Comparison of ENCODE assay signal across 8 cellular contexts in genomic region chr9:19184144-19184917, GRCh38. TPM values are rescaled to one million over a fixed set of nuclear protein-coding genes. Genes with fewer than 3 reads are reported as not detected.
DNase-seq lines count a peak whose midpoint lies in the region; ATAC-seq and TF ChIP-seq lines count a peak whose summit lies in the region.

No MANE protein-coding gene starts in this region.

- no peaks in the 10 kb centered on the region for H3K27me3 ChIP-seq in right lobe of liver

- H3K27me3 Mint-ChIP-seq in Calu3 (ENCODE audit: unreplicated experiment): no peaks in the 10 kb centered on the region
- no peaks in the 10 kb centered on the region for H3K27me3 Mint-ChIP-seq in activated CD4-positive, alpha-beta T cell treated with anti-CD3 and anti-CD28 coated beads for 36 hours

- no peak overlapping the region for H3K4me3 ChIP-seq in Jurkat, Clone E6-1 (ENCODE audit: low read length)
- H3K4me3 ChIP-seq in right lobe of liver: no peak overlapping the region

- H3K4me1 ChIP-seq in right lobe of liver: peaks cover 0 to 19% (median 0%) of the 10 kb centered on the region in 4 donors

- 30% methylated on average over 6 of the region's 7 CpGs for WGBS in right lobe of liver (ENCODE audit: insufficient coverage, low coverage, low lambda C conversion rate, missing lambda C conversion rate)

- peak overlapping the region; percentile 21 for H3K4me3 Mint-ChIP-seq in Calu3 (ENCODE audit: low read depth, unreplicated experiment)
- peak overlapping the region; percentile 56 for H3K4me3 Mint-ChIP-seq in activated CD4-positive, alpha-beta T cell treated with anti-CD3 and anti-CD28 coated beads for 36 hours

- peak overlapping the region; percentile 74 for H3K27ac ChIP-seq in cingulate gyrus (ENCODE audit: low read depth, low read length)
- peak overlapping the region; percentile 47 to 70 (median 57) for H3K27ac ChIP-seq in right lobe of liver

- intact Hi-C loops in Calu3 (cut with micrococcal nuclease; ENCODE audit: unreplicated experiment) (loop anchor here (5.0 to 10.0 kb wide), 2 partner anchors 48 to 270 kb away; partner anchors contain the start of gene DENND4C), right lobe of liver (cut with DNase I) (no loop called here)
- intact Hi-C loops in activated CD4-positive, alpha-beta T cell treated with anti-CD3 and anti-CD28 coated beads for 36 hours (cut with DNase I, micrococcal nuclease): loop anchor here (1.0 to 5.0 kb wide), 10 partner anchors 23 to 273 kb away; partner anchors contain the start of genes DENND4C (in 2 of the 2), PLIN2 (in 2 of the 2), RPS6 (in 2 of the 2) and HAUS6 (in 1 of the 2)

- ATAC-seq in GM21619 (IDR thresholded peaks at IDR 0.05; ENCODE audit: unreplicated experiment): peak; percentile 100
- peak; percentile 99 for ATAC-seq in activated CD4-positive, alpha-beta T cell treated with anti-CD3 and anti-CD28 coated beads for 36 hours
- peak; percentile 78 to 91 (median 88) for ATAC-seq in right lobe of liver

- H3K4me1 Mint-ChIP-seq in Calu3 (ENCODE audit: low read depth, unreplicated experiment): no peaks in the 10 kb centered on the region
- peaks cover 21% of the 10 kb centered on the region for H3K4me1 Mint-ChIP-seq in activated CD4-positive, alpha-beta T cell treated with anti-CD3 and anti-CD28 coated beads for 36 hours

- BruUV-seq in Calu3 (replicated peaks; lab: Mats Ljungman, UMichigan): no TSS peak

- CTCF ChIA-PET in Calu3 (lab: Charles Lee): interaction anchor here (0.7 to 1.5 kb wide), 4 partner anchors 13 to 99 kb away, joined by 3 to 4 read pairs (median 3); partner anchors contain the start of gene DENND4C
- CTCF ChIA-PET in activated CD4-positive, alpha-beta T cell treated with anti-CD3 and anti-CD28 coated beads for 36 hours (lab: Charles Lee): interaction anchor here (0.5 to 3.4 kb wide), 9 partner anchors 10 to 1470 kb away, joined by 3 to 14 read pairs (median 5); partner anchors contain the start of genes DENND4C and RRAGA

- DNase-seq in Calu3 (peak; percentile 63), right lobe of liver (peak in 2 of 3 donors; percentile 69 to 70), NCI-H345 treated with DMSO at 0.1 percent for 48 hours (lab: John Stamatoyannopoulos, UW; ENCODE audit: unreplicated experiment) (no peak)
- peak; percentile 46 for DNase-seq in Jurkat, Clone E6-1 (ENCODE audit: low read depth, low spot score)
- peak; percentile 91 for DNase-seq in activated CD4-positive, alpha-beta T cell treated with anti-CD3 and anti-CD28 coated beads for 36 hours
- DNase-seq in stimulated activated CD4-positive, alpha-beta T cell treated with anti-CD3 and anti-CD28 coated beads, Interleukin-4, amount 100 ng/mL, for 48 hours (ENCODE audit: low read depth in 2 of 2): peak; percentile 56 to 73

- no peaks in the 10 kb centered on the region for H3K9me3 Mint-ChIP-seq in Calu3 (ENCODE audit: low read depth, unreplicated experiment)
- H3K9me3 Mint-ChIP-seq in activated CD4-positive, alpha-beta T cell treated with anti-CD3 and anti-CD28 coated beads for 36 hours (ENCODE audit: low read depth): no peaks in the 10 kb centered on the region

- H3K36me3 ChIP-seq in right lobe of liver: no peaks in the 10 kb centered on the region

- no peaks in the 10 kb centered on the region for H3K9me3 ChIP-seq in right lobe of liver

- peak; percentile 16 for TF ChIP-seq POLR2A in right lobe of liver (IDR thresholded peaks at IDR 0.05)

- POLR2A ChIA-PET in activated CD4-positive, alpha-beta T cell treated with anti-CD3 and anti-CD28 coated beads for 36 hours (lab: Charles Lee): interaction anchor here (0.6 to 1.7 kb wide), 5 partner anchors 10 to 1846 kb away, joined by 3 to 13 read pairs (median 4); partner anchors contain the start of gene DENND4C

- no peaks in the 10 kb centered on the region for H3K36me3 Mint-ChIP-seq in Calu3 (ENCODE audit: insufficient read depth, unreplicated experiment)
- no peaks in the 10 kb centered on the region for H3K36me3 Mint-ChIP-seq in activated CD4-positive, alpha-beta T cell treated with anti-CD3 and anti-CD28 coated beads for 36 hours (ENCODE audit: low read depth)

- peak overlapping the region; percentile 86 for H3K27ac Mint-ChIP-seq in Calu3 (ENCODE audit: unreplicated experiment)
- peak overlapping the region; percentile 91 for H3K27ac Mint-ChIP-seq in activated CD4-positive, alpha-beta T cell treated with anti-CD3 and anti-CD28 coated beads for 36 hours

- no peak for TF ChIP-seq CTCF in Calu3 (IDR thresholded peaks at IDR 0.05; ENCODE audit: unreplicated experiment)
- TF ChIP-seq CTCF in right lobe of liver (IDR thresholded peaks at IDR 0.05): no peak

RNA-seq across cellular contexts. Expression of gene DENND4C, which starts 46.2 kb away (rescaled TPM):
- total RNA-seq in Calu3 (2022): 28.5 and 32.2 TPM in 2 replicates
- polyA plus RNA-seq in Jurkat, Clone E6-1 (2012; ENCODE audit: insufficient read depth, insufficient read length): 11.5 TPM
- total RNA-seq in activated CD4-positive, alpha-beta T cell treated with anti-CD3 and anti-CD28 coated beads for 36 hours: 10 to 100 TPM; 17.2 to 22.2 TPM
- 10 to 100 TPM; 18.3 to 35.1 (median 21.9) TPM for total RNA-seq in right lobe of liver

RNA-seq across cellular contexts. Expression of gene PLIN2, which starts 57.0 kb away (rescaled TPM):
- total RNA-seq in Calu3 (2022) (not detected in 2 replicates), right lobe of liver (1,000 to 10,000 TPM in 2 of 6 experiments, 100 to 1,000 TPM in 4; 151 to 2,070 (median 532) TPM)
- polyA plus RNA-seq in Jurkat, Clone E6-1 (2012; ENCODE audit: insufficient read depth, insufficient read length): 3.6 TPM
- 100 to 1,000 TPM in 1 of 2 experiments, 10 to 100 TPM in 1; 94.2 to 109 TPM for total RNA-seq in activated CD4-positive, alpha-beta T cell treated with anti-CD3 and anti-CD28 coated beads for 36 hours

Comparison
In these comparisons a context has a peak if more than half of its experiments do, and no peak if none do; other contexts are left out.
1. RNA of gene PLIN2, which starts 57.0 kb away (total RNA-seq): 151 to 2,070 TPM in right lobe of liver and 94.2 to 109 TPM in activated CD4-positive, alpha-beta T cell treated with anti-CD3 and anti-CD28 coated beads for 36 hours; not detected in Calu3; every median in the first group is over 10 times any median in the second.
2. intact Hi-C loops: an anchor here in Calu3 (5.0 to 10.0 kb wide) and activated CD4-positive, alpha-beta T cell treated with anti-CD3 and anti-CD28 coated beads for 36 hours (1.0 to 5.0 kb wide); none called in right lobe of liver.
3. Peak in every context shown above with its lines, with median percentiles within 50 percentile points of each other: ATAC-seq.